ENCODE assay signal across 20 cellular contexts in the genomic region with DNA sequence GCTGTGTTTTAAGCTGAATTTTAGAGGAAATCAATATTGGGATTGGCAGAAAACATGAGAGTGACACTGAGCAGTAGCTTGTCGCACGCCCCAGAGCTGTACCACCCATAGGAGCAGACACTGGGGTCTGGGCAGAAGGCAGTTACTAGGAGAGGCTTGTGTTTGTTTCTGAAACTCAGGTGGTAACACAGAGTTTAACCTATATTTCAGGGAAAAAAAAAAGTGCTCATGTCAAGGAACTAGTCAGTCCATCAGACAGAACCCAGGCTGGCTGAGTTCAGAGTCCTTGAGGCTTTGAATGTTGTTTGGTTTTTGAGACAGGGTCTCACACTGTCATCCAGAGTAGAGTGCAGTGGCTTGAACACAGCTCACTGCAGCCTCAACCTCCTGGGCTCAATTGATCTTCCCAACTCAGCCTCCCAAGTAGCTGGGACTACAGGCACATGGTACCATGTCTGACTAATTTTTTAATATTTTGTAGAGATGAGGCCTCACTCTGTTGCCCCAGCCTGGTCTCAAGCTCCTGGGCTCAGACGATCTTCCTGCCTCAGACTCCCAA. TPM values are rescaled to one million over a fixed set of nuclear protein-coding genes. Genes with fewer than 3 reads are reported as not detected.
DNase-seq lines count a peak whose midpoint lies in the region; ATAC-seq, FAIRE-seq and TF ChIP-seq lines count a peak whose summit lies in the region.
"Had no signal": no experiment of that assay in that cellular context is flagged by ENCODE, and none has a peak within 500 bp of the region (broad histone marks: within the 10 kb centered on the region; RNA-seq: fewer than 3 reads in every experiment).

No MANE protein-coding gene starts in this region.

- in situ Hi-C loops in HepG2 (cut with HindIII; ENCODE audit: extremely low pct_ligation_motif_present, low pct_unique_long_range_greater_than_20kb), result no loop called here

- H3K79me2 ChIP-seq in HepG2 (ENCODE audit: insufficient read depth, low read length), result no peaks in the 10 kb centered on the region

- POLR2A ChIA-PET in HepG2 (lab: Yijun Ruan, JAX) (no interaction called here), A673 (lab: Charles Lee; ENCODE audit: low non-redundant PET) (no interaction called here)

- no peak overlapping the region for H3K27ac ChIP-seq in right cardiac atrium (ENCODE audit: low read length)
- H3K27ac ChIP-seq in HepG2 (ENCODE audit: extremely low read length, insufficient read depth, low read length), result peak overlapping the region; percentile 44
- H3K27ac ChIP-seq in A673 (ENCODE audit: low read depth, low read length, poor library complexity, severe bottlenecking), result no peak overlapping the region

- intact Hi-C loops in cardiac septum (cut with DNase I) (no loop called here), right cardiac atrium (cut with DNase I) (no loop called here), HepG2 (cut with micrococcal nuclease; ENCODE audit: unreplicated experiment) (no loop called here), left colon (cut with DNase I, micrococcal nuclease) (no loop called here), A673 (cut with micrococcal nuclease; ENCODE audit: unreplicated experiment) (no loop called here)

- peak; percentile 10 for DNase-seq in cardiac septum (ENCODE audit: low spot score)
- DNase-seq in right cardiac atrium, result no peak
- no peak for DNase-seq in HepG2 (ENCODE audit: low spot score)
- DNase-seq in osteocyte (ENCODE audit: extremely low spot score, unreplicated experiment), result peak; percentile 42
- DNase-seq in left colon, result no peak
- DNase-seq in foreskin fibroblast, result no peak
- DNase-seq in A673 (ENCODE audit: low spot score), result no peak
- DNase-seq: ACHN; BE2C; C1 segment of cervical spinal cord; CD4-positive, CD25-positive, alpha-beta regulatory T cell; CD8-positive, alpha-beta memory T cell; COR-L47; DMS79 treated with DMSO at 0.1 percent for 48 hours; GF-D8; HCEC 1CT had no signal

- no peaks in the 10 kb centered on the region for H3K9me3 ChIP-seq in right cardiac atrium (ENCODE audit: control insufficient read depth, low read length)
- H3K9me3 ChIP-seq in HepG2 (ENCODE audit: low read length), result no peaks in the 10 kb centered on the region
- no peaks in the 10 kb centered on the region for H3K9me3 ChIP-seq in A673 (ENCODE audit: low read depth, low read length, poor library complexity, severe bottlenecking)
- H3K9me3 ChIP-seq: BE2C had no signal

- no peak overlapping the region for H3K4me3 ChIP-seq in right cardiac atrium (ENCODE audit: low read length)
- no peak overlapping the region for H3K4me3 ChIP-seq in HepG2 (replicated peaks in 1 of 3; ENCODE audit: insufficient read depth in 1 of 3, low read depth in 2 of 3, low read length in 3 of 3)
- H3K4me3 ChIP-seq in foreskin fibroblast (ENCODE audit: low read depth in 1 of 2, low read length in 2 of 2), result no peak overlapping the region
- no peak overlapping the region for H3K4me3 ChIP-seq in A673 (ENCODE audit: low read depth, low read length, poor library complexity, severe bottlenecking)
- H3K4me3 ChIP-seq: GM23338 had no signal

- H3K4me1 ChIP-seq in right cardiac atrium (ENCODE audit: control insufficient read depth, insufficient read depth, low read length) (no peaks in the 10 kb centered on the region), HepG2 (ENCODE audit: insufficient read depth, low read length) (peaks cover 58% of the 10 kb centered on the region), A673 (ENCODE audit: insufficient read depth, low read length, poor library complexity, severe bottlenecking) (no peaks in the 10 kb centered on the region)
- H3K4me1 ChIP-seq: BE2C had no signal

- H3K27ac Mint-ChIP-seq in osteocyte (ENCODE audit: unreplicated experiment), result no peak overlapping the region
- H3K27ac Mint-ChIP-seq: GM23338, IgD-negative memory B cell had no signal

- peaks cover 9% of the 10 kb centered on the region for H3K4me1 Mint-ChIP-seq in osteocyte (ENCODE audit: unreplicated experiment)
- H3K4me1 Mint-ChIP-seq: CD4-positive, CD25-positive, alpha-beta regulatory T cell; CD8-positive, alpha-beta memory T cell had no signal

- H3K9ac ChIP-seq in HepG2 (ENCODE audit: insufficient read depth, low read depth, low read length), result no peak overlapping the region

- H3K9me3 Mint-ChIP-seq in osteocyte (ENCODE audit: unreplicated experiment), result no peaks in the 10 kb centered on the region
- H3K9me3 Mint-ChIP-seq: CD8-positive, alpha-beta memory T cell; IgD-negative memory B cell had no signal

- H3K4me2 ChIP-seq in HepG2 (ENCODE audit: low read depth, low read length), result peak overlapping the region; percentile 10; the same call in 1 of the 2 replicates
- H3K4me2 ChIP-seq: GM23338 had no signal

- TF ChIP-seq EP300 in HepG2 (IDR thresholded peaks at IDR 0.05; ENCODE audit: low read depth in 2 of 2, low read length in 2 of 2) (no peak), HepG2 (CRISPR knock-in tag; IDR thresholded peaks at IDR 0.05; ENCODE audit: borderline replicate concordance) (no peak)

- WGBS in right cardiac atrium, result 90% methylated on average over 3 of the region's 3 CpGs
- 89% methylated on average over 3 of the region's 3 CpGs for WGBS in HepG2 (ENCODE audit: low lambda C conversion rate)

- ATAC-seq in right cardiac atrium (no peak), HepG2 (peak; percentile 67), left colon (no peak)
- ATAC-seq: GM23338 had no signal

- H3K27me3 ChIP-seq in right cardiac atrium (ENCODE audit: control insufficient read depth, insufficient read depth) (no peaks in the 10 kb centered on the region), HepG2 (ENCODE audit: control insufficient read depth in 1 of 2, insufficient read depth in 2 of 2, low read length in 2 of 2) (no peaks in the 10 kb centered on the region), A673 (replicated peaks; ENCODE audit: insufficient read depth, low read depth, low read length, poor library complexity) (no peaks in the 10 kb centered on the region)

- TF ChIP-seq POLR2A in HepG2 (IDR thresholded peaks at IDR 0.05; ENCODE audit: insufficient read depth in 1 of 2, low read depth in 2 of 2, low read length in 2 of 2), result no peak

- no peaks in the 10 kb centered on the region for H3K36me3 ChIP-seq in HepG2 (replicated peaks in 1 of 2; ENCODE audit: control insufficient read depth in 1 of 2, insufficient read depth in 2 of 2, low read length in 2 of 2)
- no peaks in the 10 kb centered on the region for H3K36me3 ChIP-seq in A673 (ENCODE audit: insufficient read depth, low read length, poor library complexity, severe bottlenecking)
- H3K36me3 ChIP-seq: BE2C had no signal

- TF ChIP-seq CTCF in HepG2 (CRISPR knock-in tag; IDR thresholded peaks at IDR 0.05) (0 out of 2 replicates have a peak, but pooled peaks have one; percentile 3), osteocyte (IDR thresholded peaks at IDR 0.05) (no peak), foreskin fibroblast (IDR thresholded peaks at IDR 0.05; ENCODE audit: low read depth, low read length) (no peak), A673 (conservative IDR thresholded peaks at IDR 0.05; ENCODE audit: low read depth, low read length) (no peak)

- no peaks in the 10 kb centered on the region for H3K27me3 Mint-ChIP-seq in osteocyte (ENCODE audit: unreplicated experiment)
- H3K27me3 Mint-ChIP-seq: CD4-positive, CD25-positive, alpha-beta regulatory T cell; IgD-negative memory B cell had no signal

- H3K36me3 Mint-ChIP-seq in osteocyte (ENCODE audit: unreplicated experiment), result peaks cover 9% of the 10 kb centered on the region
- H3K36me3 Mint-ChIP-seq: CD4-positive, CD25-positive, alpha-beta regulatory T cell; CD8-positive, alpha-beta memory T cell had no signal

- CTCF ChIA-PET in HepG2 (lab: Yijun Ruan, JAX; ENCODE audit: low intra/inter-chr PET ratio, low total read pairs) (no interaction called here), A673 (lab: Charles Lee) (interaction anchor here (0.6 kb wide), 1 partner anchor 474 kb away, joined by 4 read pairs; no protein-coding TSS in a partner anchor)

- H2AFZ ChIP-seq in HepG2 (ENCODE audit: low read length), result no peak overlapping the region
- H2AFZ ChIP-seq: GM23338 had no signal

- H3K4me3 Mint-ChIP-seq in osteocyte (ENCODE audit: unreplicated experiment), result no peak overlapping the region
- H3K4me3 Mint-ChIP-seq: CD4-positive, CD25-positive, alpha-beta regulatory T cell; CD8-positive, alpha-beta memory T cell; GM23338; IgD-negative memory B cell had no signal

- FAIRE-seq in HepG2 (lab: Jason Lieb, UNC), result peak; percentile 80
- FAIRE-seq: D721Med, H54 had no signal

- H4K20me1 ChIP-seq in HepG2 (ENCODE audit: insufficient read depth, low read length), result no peaks in the 10 kb centered on the region

- BruUV-seq in HepG2 (replicated peaks; lab: Mats Ljungman, UMichigan) (no TSS peak), A673 (replicated peaks; lab: Mats Ljungman, UMichigan) (no TSS peak)

- no peak for TF ChIP-seq RAD21 in HepG2 (CRISPR knock-in tag; IDR thresholded peaks at IDR 0.05)

RNA-seq across cellular contexts. Expression of gene SLC22A1, which starts 6.6 kb away (rescaled TPM):
- total RNA-seq in cardiac septum, result not detected
- total RNA-seq in right cardiac atrium, result under 1 TPM in 3 of 4 donors, not detected in 1; 0.21 to 0.97 (median 0.63) TPM
- 0.27 TPM for polyA plus RNA-seq in right cardiac atrium
- total RNA-seq in HepG2 (2016; rRNA removed; fragmentation: Illumina TruSeq; extraction: Trizol), result 0.32 and 0.80 TPM in 2 replicates
- 0.71 and 0.81 TPM in 2 replicates for total RNA-seq in HepG2 (2016; cell fraction: cytosol; rRNA removed; fragmentation: Illumina TruSeq; extraction: Trizol; ENCODE audit: low read depth)
- total RNA-seq in HepG2 (2016; cell fraction: insoluble cytoplasmic fraction; rRNA removed; fragmentation: Illumina TruSeq; extraction: Trizol), result 1.5 and 1.6 TPM in 2 replicates
- total RNA-seq in HepG2 (2016; cell fraction: membrane; rRNA removed; fragmentation: Illumina TruSeq; extraction: Trizol), result 1.0 and 1.9 TPM in 2 replicates
- total RNA-seq in HepG2 (2016; cell fraction: nucleus; rRNA removed; fragmentation: Illumina TruSeq; extraction: Trizol), result 3.6 and 3.7 TPM in 2 replicates
- 0.82 and 0.87 TPM in 2 replicates for polyA plus RNA-seq in HepG2 (2011; rRNA removed)
- polyA plus RNA-seq in HepG2 (2011; cell fraction: cytosol; rRNA removed), result 0.32 and 0.38 TPM in 2 replicates
- 3.3 and 4.4 TPM in 2 replicates for polyA plus RNA-seq in HepG2 (2011; cell fraction: nucleus; rRNA removed)
- 0.80 and 2.9 TPM in 2 replicates for polyA plus RNA-seq in HepG2 (2012)
- 0.35 and 1.7 TPM in 2 replicates for polyA plus RNA-seq in HepG2 (2016; cell fraction: cytosol; fragmentation: Illumina TruSeq; extraction: Trizol; ENCODE audit: low read depth)
- 0.33 and 1.2 TPM in 2 replicates for polyA plus RNA-seq in HepG2 (2016; cell fraction: insoluble cytoplasmic fraction; fragmentation: Illumina TruSeq; extraction: Trizol; ENCODE audit: low read depth)
- polyA plus RNA-seq in HepG2 (2016; cell fraction: membrane; fragmentation: Illumina TruSeq; extraction: Trizol; ENCODE audit: low read depth), result 0.64 and 1.2 TPM in 2 replicates
- polyA plus RNA-seq in HepG2 (2016; cell fraction: nucleus; fragmentation: Illumina TruSeq; extraction: Trizol; ENCODE audit: insufficient read depth, low read depth), result 4.3 and 5.2 TPM in 2 replicates
- 1.3 and 7.3 TPM in 2 replicates for polyA minus RNA-seq in HepG2 (2011; rRNA and poly(A)+ RNA removed; ENCODE audit: low replicate concordance)
- polyA minus RNA-seq in HepG2 (2011; cell fraction: cytosol; rRNA and poly(A)+ RNA removed), result 0.40 TPM in 1 of 2 replicates, not detected in the other
- 7.7 and 8.6 TPM in 2 replicates for polyA minus RNA-seq in HepG2 (2011; cell fraction: nucleus; rRNA and poly(A)+ RNA removed)
- total RNA-seq in osteocyte, result 1.0 and 1.5 TPM in 2 replicates
- 1 to 10 TPM; 1.5 to 3.1 TPM for total RNA-seq in left colon
- total RNA-seq in A673 (2021), result 1.6 and 3.3 TPM in 2 replicates
- polyA plus RNA-seq: CD4-positive, CD25-positive, alpha-beta regulatory T cell had no signal

Comparison
In these comparisons a context has a peak if more than half of its experiments do, and no peak if none do; other contexts are left out.
1. DNase-seq: peak in cardiac septum (single experiment) and osteocyte (single experiment); none in right cardiac atrium (0 of 3), HepG2 (single experiment), left colon (0 of 2), foreskin fibroblast (0 of 2) and A673 (single experiment).